8 cellular contexts compared by ENCODE assay signal in genomic region chr9:129497064-129497836, GRCh38.
DNase-seq lines count a peak whose midpoint lies in the region; ATAC-seq and TF ChIP-seq lines count a peak whose summit lies in the region.

No MANE protein-coding gene starts in this region.

- intact Hi-C loops in lower lobe of right lung (cut with DNase I), result no loop called here

- TF ChIP-seq CTCF in choroid plexus epithelial cell (conservative IDR thresholded peaks at IDR 0.05; ENCODE audit: low read depth, low read length) (no peak), lower lobe of right lung (IDR thresholded peaks at IDR 0.05) (no peak), thoracic aorta (IDR thresholded peaks at IDR 0.05) (no peak)

- peak; percentile 92 for DNase-seq in DMS79 treated with DMSO at 0.1 percent for 48 hours (lab: John Stamatoyannopoulos, UW)
- peak; percentile 52 to 61 for DNase-seq in NCI-H446 (lab: John Stamatoyannopoulos, UW)
- no peak for DNase-seq in choroid plexus epithelial cell (ENCODE audit: low read depth)
- DNase-seq in lower lobe of right lung, result no peak
- DNase-seq in thoracic aorta (ENCODE audit: low spot score), result no peak
- no peak for DNase-seq in SIG-M5 (lab: John Stamatoyannopoulos, UW)
- no peak for DNase-seq in stimulated activated CD4-positive, alpha-beta T cell treated with anti-CD3 and anti-CD28 coated beads, Interleukin-4, amount 100 ng/mL, for 4 hours

- H3K36me3 ChIP-seq in lower lobe of right lung, result peaks cover 20% of the 10 kb centered on the region
- H3K36me3 ChIP-seq in thoracic aorta, result no peaks in the 10 kb centered on the region

- H3K27ac ChIP-seq in lower lobe of right lung (peak overlapping the region; percentile 97), thoracic aorta (peak overlapping the region; percentile 97 to 99)

- H3K4me1 ChIP-seq in lower lobe of right lung (peaks cover 64% of the 10 kb centered on the region), thoracic aorta (ENCODE audit: control insufficient read depth in 1 of 2, low read depth in 2 of 2) (peaks cover 36 to 79% of the 10 kb centered on the region in 2 donors)

- H3K4me3 ChIP-seq in choroid plexus epithelial cell (ENCODE audit: low read depth, low read length) (peak overlapping the region; percentile 58), lower lobe of right lung (peak overlapping the region; percentile 84), thoracic aorta (peak overlapping the region; percentile 76)

- H3K27me3 ChIP-seq in lower lobe of right lung (ENCODE audit: low read depth) (no peaks in the 10 kb centered on the region), thoracic aorta (replicated peaks; ENCODE audit: insufficient read depth) (no peaks in the 10 kb centered on the region)

- peak; percentile 4 for ATAC-seq in lower lobe of right lung
- ATAC-seq in thoracic aorta (ENCODE audit: insufficient number of reproducible peaks, low FRiP score, low read depth), result peak; percentile 5
- no peak for ATAC-seq in GM18909 (IDR thresholded peaks at IDR 0.05; ENCODE audit: poor library complexity, unreplicated experiment)

- no peaks in the 10 kb centered on the region for H3K9me3 ChIP-seq in lower lobe of right lung
- H3K9me3 ChIP-seq in thoracic aorta, result no peaks in the 10 kb centered on the region

Comparison
In these comparisons a context has a peak if more than half of its experiments do, and no peak if none do; other contexts are left out.
1. DNase-seq: peak in DMS79 treated with DMSO at 0.1 percent for 48 hours (single experiment) and NCI-H446 (2 of 2); none in choroid plexus epithelial cell (single experiment), lower lobe of right lung (single experiment), thoracic aorta (single experiment), SIG-M5 (single experiment) and stimulated activated CD4-positive, alpha-beta T cell treated with anti-CD3 and anti-CD28 coated beads, Interleukin-4, amount 100 ng/mL, for 4 hours (0 of 2).
2. Peak in every context shown above with its lines, with median percentiles within 50 percentile points of each other: H3K4me3 ChIP-seq.